Comparison of ENCODE assay signal across 12 cellular contexts in the genomic region with DNA sequence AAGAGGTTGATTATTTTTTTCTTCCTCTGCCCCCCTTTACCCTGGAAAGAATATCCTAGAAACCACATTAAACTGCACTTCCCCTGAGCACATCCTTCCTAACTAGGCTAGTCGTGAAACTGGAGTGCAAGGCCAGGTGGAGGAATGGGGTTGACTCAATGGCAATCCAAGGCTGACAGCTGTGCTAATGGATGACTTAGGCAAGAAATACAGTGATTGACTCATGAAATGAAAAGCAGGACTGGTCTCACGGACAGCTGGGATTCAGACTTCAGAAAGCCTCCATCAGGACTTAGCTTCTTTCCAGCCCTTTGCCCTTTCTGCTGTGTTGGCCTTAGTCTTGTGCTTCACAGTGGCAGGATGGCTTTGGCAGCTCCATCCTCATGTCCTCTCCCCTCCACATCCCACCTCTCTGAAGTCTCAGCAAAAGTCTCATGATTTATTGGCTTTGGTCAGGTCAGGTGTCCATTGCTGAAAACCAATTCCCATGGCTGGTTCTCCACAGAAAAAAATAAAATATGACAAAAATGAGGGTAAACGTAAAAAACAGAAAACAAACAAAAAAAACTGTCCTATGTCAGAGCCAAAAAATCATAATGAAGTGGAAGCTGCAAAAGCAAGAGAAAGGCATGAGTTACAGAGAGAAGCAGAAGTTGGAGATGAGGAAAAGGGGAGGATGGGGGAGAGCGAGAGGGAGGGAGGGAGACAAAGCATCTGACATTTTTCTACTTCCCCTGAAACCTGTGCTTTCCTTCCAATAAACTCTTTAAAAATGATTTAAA. TPM values are rescaled to one million over a fixed set of nuclear protein-coding genes. Genes with fewer than 3 reads are reported as not detected.
DNase-seq lines count a peak whose midpoint lies in the region; ATAC-seq and TF ChIP-seq lines count a peak whose summit lies in the region.
"Had no signal": no experiment of that assay in that cellular context is flagged by ENCODE, and none has a peak within 500 bp of the region (broad histone marks: within the 10 kb centered on the region; RNA-seq: fewer than 3 reads in every experiment).

No MANE protein-coding gene starts in this region.

- intact Hi-C loops in body of pancreas (cut with DNase I), result no loop called here

- H3K4me3 ChIP-seq in epithelial cell of esophagus (ENCODE audit: low read length), result no peak overlapping the region
- H3K4me3 ChIP-seq in body of pancreas, result no peak overlapping the region
- H3K4me3 ChIP-seq: heart left ventricle, stomach had no signal

- peak overlapping the region; percentile 5 for H3K4me3 Mint-ChIP-seq in stimulated activated memory B cell treated with anti-CD40 and anti-IgM and Interleukin-4, amounts not matched to agents 10 μg/mL and 1 μg/mL and 100 μg/mL, for 72 hours

- H3K27ac ChIP-seq in body of pancreas, result peak overlapping the region in 2 of 4 donors; percentile 63 to 76

- H3K27me3 ChIP-seq in body of pancreas, result no peaks in the 10 kb centered on the region
- H3K27me3 ChIP-seq: heart left ventricle, stomach had no signal

- H3K36me3 Mint-ChIP-seq in stimulated activated memory B cell treated with anti-CD40 and anti-IgM and Interleukin-4, amounts not matched to agents 10 μg/mL and 1 μg/mL and 100 μg/mL, for 72 hours, result no peaks in the 10 kb centered on the region

- TF ChIP-seq POLR2A in body of pancreas (IDR thresholded peaks at IDR 0.05), result no peak

- H3K4me1 Mint-ChIP-seq in stimulated activated memory B cell treated with anti-CD40 and anti-IgM and Interleukin-4, amounts not matched to agents 10 μg/mL and 1 μg/mL and 100 μg/mL, for 72 hours, result peaks cover 18% of the 10 kb centered on the region

- H3K27me3 Mint-ChIP-seq in stimulated activated memory B cell treated with anti-CD40 and anti-IgM and Interleukin-4, amounts not matched to agents 10 μg/mL and 1 μg/mL and 100 μg/mL, for 72 hours, result peaks cover 13% of the 10 kb centered on the region

- no peak for TF ChIP-seq CTCF in epithelial cell of esophagus (IDR thresholded peaks at IDR 0.05; ENCODE audit: insufficient read depth, low read depth, low read length, missing control alignments)
- TF ChIP-seq CTCF in body of pancreas (IDR thresholded peaks at IDR 0.05), result no peak

- no peaks in the 10 kb centered on the region for H3K9me3 Mint-ChIP-seq in stimulated activated memory B cell treated with anti-CD40 and anti-IgM and Interleukin-4, amounts not matched to agents 10 μg/mL and 1 μg/mL and 100 μg/mL, for 72 hours

- 65 to 66% methylated on average over 4 of the region's 4 CpGs for WGBS in body of pancreas, 2 donors

- H3K9me3 ChIP-seq in body of pancreas, result no peaks in the 10 kb centered on the region
- H3K9me3 ChIP-seq: heart left ventricle, stomach had no signal

- DNase-seq in MV-4-11 (lab: John Stamatoyannopoulos, UW), result peak; percentile 64
- peak; percentile 78 for DNase-seq in epithelial cell of esophagus (ENCODE audit: low read depth)
- DNase-seq in body of pancreas, result no peak
- DNase-seq in activated CD4-positive, CD25-positive, alpha-beta regulatory T cell (lab: John Stamatoyannopoulos, UW), result no peak
- DNase-seq in GM19240 (ENCODE audit: insufficient read length, low spot score), result no peak
- no peak for DNase-seq in COR-L47 (lab: John Stamatoyannopoulos, UW)
- DNase-seq: effector memory CD4-positive, alpha-beta T cell; heart left ventricle; NCI-H524 treated with DMSO at 0.1 percent for 48 hours; stomach had no signal

- ATAC-seq in GM21515 (IDR thresholded peaks at IDR 0.05; ENCODE audit: unreplicated experiment) (peak; percentile 15), body of pancreas (no peak)
- ATAC-seq in stimulated activated memory B cell treated with anti-CD40 and anti-IgM and Interleukin-4, amounts not matched to agents 10 μg/mL and 1 μg/mL and 100 μg/mL, for 72 hours, result peak; percentile 16
- ATAC-seq: heart left ventricle had no signal

- H3K36me3 ChIP-seq in body of pancreas (replicated peaks in 1 of 2; ENCODE audit: insufficient read depth in 1 of 2, low read depth in 2 of 2), result no peaks in the 10 kb centered on the region
- H3K36me3 ChIP-seq: heart left ventricle, stomach had no signal

- H3K27ac Mint-ChIP-seq in stimulated activated memory B cell treated with anti-CD40 and anti-IgM and Interleukin-4, amounts not matched to agents 10 μg/mL and 1 μg/mL and 100 μg/mL, for 72 hours, result peak overlapping the region; percentile 59

- H3K4me1 ChIP-seq in body of pancreas, result peaks cover 43% of the 10 kb centered on the region

RNA-seq across cellular contexts. Expression of gene INSIG2, which starts 33.9 kb away (rescaled TPM):
- 10 to 100 TPM in 1 of 2 donors, 1 to 10 TPM in 1; 3.6 to 25.4 TPM for total RNA-seq in body of pancreas

Comparison
In these comparisons a context has a peak if more than half of its experiments do, and no peak if none do; other contexts are left out.
1. DNase-seq: peak in MV-4-11 (single experiment) and epithelial cell of esophagus (single experiment); none in body of pancreas (0 of 4), activated CD4-positive, CD25-positive, alpha-beta regulatory T cell (0 of 4), GM19240 (single experiment) and COR-L47 (single experiment).